In genomic region chr9:2043881-2044462, GRCh38 we compare ENCODE assay signal across 12 cellular contexts. TPM values are rescaled to one million over a fixed set of nuclear protein-coding genes. Genes with fewer than 3 reads are reported as not detected.
DNase-seq lines count a peak whose midpoint lies in the region; ATAC-seq and TF ChIP-seq lines count a peak whose summit lies in the region.
"Had no signal": no experiment of that assay in that cellular context is flagged by ENCODE, and none has a peak within 500 bp of the region (broad histone marks: within the 10 kb centered on the region; RNA-seq: fewer than 3 reads in every experiment).

No MANE protein-coding gene starts in this region.

- no peak overlapping the region for H3K27ac ChIP-seq in transverse colon
- H3K27ac ChIP-seq: neural progenitor cell had no signal

- no peaks in the 10 kb centered on the region for H3K9me3 ChIP-seq in transverse colon

- no peaks in the 10 kb centered on the region for H3K27me3 Mint-ChIP-seq in stimulated activated naive CD8-positive, alpha-beta T cell treated with anti-CD3 and anti-CD28 coated beads, Interleukin-15, Interleukin-2, amounts not matched to agents 100 ng/mL and 50 ng/mL, for 24 hours
- no peaks in the 10 kb centered on the region for H3K27me3 Mint-ChIP-seq in activated T-helper 1 cell treated with anti-CD3 and anti-CD28 coated beads, Interleukin-12 subunit alpha, Interleukin-12 subunit beta, Interleukin-2, Interleukin-4 antibody, amounts not matched to agents 30 ng/mL and 10 ng/mL and 1 ng/mL, durations not matched to agents 14 hours and 24 hours and 36 hours (ENCODE audit: insufficient read depth)
- peaks cover 47% of the 10 kb centered on the region for H3K27me3 Mint-ChIP-seq in type B pancreatic cell

- no peak for ATAC-seq in stimulated activated naive CD8-positive, alpha-beta T cell treated with anti-CD3 and anti-CD28 coated beads, Interleukin-15, Interleukin-2, amounts not matched to agents 100 U/mL and 50 U/mL, for 24 hours
- ATAC-seq in HG02852 (IDR thresholded peaks at IDR 0.05; ENCODE audit: unreplicated experiment): peak; percentile 58
- ATAC-seq: K562 had no signal

- TF ChIP-seq POLR2A in transverse colon (IDR thresholded peaks at IDR 0.05): no peak

- no peaks in the 10 kb centered on the region for H3K9me3 Mint-ChIP-seq in stimulated activated naive CD8-positive, alpha-beta T cell treated with anti-CD3 and anti-CD28 coated beads, Interleukin-15, Interleukin-2, amounts not matched to agents 100 ng/mL and 50 ng/mL, for 24 hours
- no peaks in the 10 kb centered on the region for H3K9me3 Mint-ChIP-seq in activated T-helper 1 cell treated with anti-CD3 and anti-CD28 coated beads, Interleukin-12 subunit alpha, Interleukin-12 subunit beta, Interleukin-2, Interleukin-4 antibody, amounts not matched to agents 30 ng/mL and 10 ng/mL and 1 ng/mL, durations not matched to agents 14 hours and 24 hours and 36 hours
- no peaks in the 10 kb centered on the region for H3K9me3 Mint-ChIP-seq in type B pancreatic cell

- H3K36me3 ChIP-seq in transverse colon: peaks cover 0 to 33% (median 10%) of the 10 kb centered on the region in 4 donors
- H3K36me3 ChIP-seq: neural progenitor cell had no signal

- in situ Hi-C loops in transverse colon (cut with MboI; ENCODE audit: low pct_ligation_motif_present in 1 of 4, low pct_unique_long_range_greater_than_20kb in 1 of 4, low sequenced_read_pairs in 3 of 4): no loop called here

- H3K4me3 ChIP-seq in transverse colon: no peak overlapping the region
- H3K4me3 ChIP-seq: K562, neural progenitor cell had no signal

- H3K4me1 Mint-ChIP-seq in stimulated activated naive CD8-positive, alpha-beta T cell treated with anti-CD3 and anti-CD28 coated beads, Interleukin-15, Interleukin-2, amounts not matched to agents 100 ng/mL and 50 ng/mL, for 24 hours (ENCODE audit: low read depth): peaks cover 53% of the 10 kb centered on the region
- H3K4me1 Mint-ChIP-seq in activated T-helper 1 cell treated with anti-CD3 and anti-CD28 coated beads, Interleukin-12 subunit alpha, Interleukin-12 subunit beta, Interleukin-2, Interleukin-4 antibody, amounts not matched to agents 30 ng/mL and 10 ng/mL and 1 ng/mL, durations not matched to agents 14 hours and 24 hours and 36 hours (ENCODE audit: low read depth): peaks cover 39% of the 10 kb centered on the region
- peaks cover 12% of the 10 kb centered on the region for H3K4me1 Mint-ChIP-seq in type B pancreatic cell (ENCODE audit: unreplicated experiment)

- DNase-seq in stimulated activated naive CD8-positive, alpha-beta T cell treated with anti-CD3 and anti-CD28 coated beads, Interleukin-15, Interleukin-2, amounts not matched to agents 100 U/mL and 50 U/mL, for 24 hours: no peak
- no peak for DNase-seq in activated T-helper 1 cell treated with anti-CD3 and anti-CD28 coated beads, Interleukin-12 subunit alpha, Interleukin-12 subunit beta, Interleukin-2, Interleukin-4 antibody, amounts not matched to agents 30 ng/mL and 10 ng/mL and 1 ng/mL, durations not matched to agents 14 hours and 24 hours and 36 hours (ENCODE audit: low spot score)
- no peak for DNase-seq in type B pancreatic cell (ENCODE audit: extremely low spot score, unreplicated experiment)
- no peak for DNase-seq in stimulated activated CD4-positive, alpha-beta T cell treated with anti-CD3 and anti-CD28 coated beads, Interleukin-2, amount 100 ng/mL, for 48 hours
- no peak for DNase-seq in NCI-H1694 (lab: John Stamatoyannopoulos, UW)
- DNase-seq in transverse colon: no peak
- DNase-seq: activated gamma-delta T cell, cerebellar nuclear complex had no signal

- peaks cover 81% of the 10 kb centered on the region for H3K36me3 Mint-ChIP-seq in stimulated activated naive CD8-positive, alpha-beta T cell treated with anti-CD3 and anti-CD28 coated beads, Interleukin-15, Interleukin-2, amounts not matched to agents 100 ng/mL and 50 ng/mL, for 24 hours (ENCODE audit: low read depth)
- H3K36me3 Mint-ChIP-seq in activated T-helper 1 cell treated with anti-CD3 and anti-CD28 coated beads, Interleukin-12 subunit alpha, Interleukin-12 subunit beta, Interleukin-2, Interleukin-4 antibody, amounts not matched to agents 30 ng/mL and 10 ng/mL and 1 ng/mL, durations not matched to agents 14 hours and 24 hours and 36 hours (ENCODE audit: low read depth): peaks cover 55% of the 10 kb centered on the region
- H3K36me3 Mint-ChIP-seq in type B pancreatic cell: peaks cover 28% of the 10 kb centered on the region

- no peak for TF ChIP-seq EP300 in transverse colon (IDR thresholded peaks at IDR 0.05; ENCODE audit: low read depth)

- peak overlapping the region; percentile 35 for H3K4me3 Mint-ChIP-seq in stimulated activated naive CD8-positive, alpha-beta T cell treated with anti-CD3 and anti-CD28 coated beads, Interleukin-15, Interleukin-2, amounts not matched to agents 100 ng/mL and 50 ng/mL, for 24 hours
- no peak overlapping the region for H3K4me3 Mint-ChIP-seq in activated T-helper 1 cell treated with anti-CD3 and anti-CD28 coated beads, Interleukin-12 subunit alpha, Interleukin-12 subunit beta, Interleukin-2, Interleukin-4 antibody, amounts not matched to agents 30 ng/mL and 10 ng/mL and 1 ng/mL, durations not matched to agents 14 hours and 24 hours and 36 hours
- peak overlapping the region; percentile 14 for H3K4me3 Mint-ChIP-seq in type B pancreatic cell
- H3K4me3 Mint-ChIP-seq: neural progenitor cell had no signal

- H3K27me3 ChIP-seq in transverse colon: no peaks in the 10 kb centered on the region
- H3K27me3 ChIP-seq: neural progenitor cell had no signal

- TF ChIP-seq CTCF in type B pancreatic cell (conservative IDR thresholded peaks at IDR 0.05) (no peak), transverse colon (IDR thresholded peaks at IDR 0.05) (no peak)

- WGBS in transverse colon (ENCODE audit: low coverage in 1 of 2), 2 donors: 75 to 86% methylated on average over 10 to 12 of the region's 12 CpGs

- peaks cover 0 to 6% (median 2%) of the 10 kb centered on the region in 4 donors for H3K4me1 ChIP-seq in transverse colon
- H3K4me1 ChIP-seq: neural progenitor cell had no signal

- intact Hi-C loops in activated T-helper 1 cell treated with anti-CD3 and anti-CD28 coated beads, Interleukin-12 subunit alpha, Interleukin-12 subunit beta, Interleukin-2, Interleukin-4 antibody, amounts not matched to agents 30 ng/mL and 10 ng/mL and 1 ng/mL, durations not matched to agents 14 hours and 24 hours and 36 hours (cut with micrococcal nuclease): no loop called here
- intact Hi-C loops in transverse colon (cut with DNase I; ENCODE audit: low total_unique reads): loop anchor here (10.0 kb wide), 1 partner anchor 1471 kb away; no protein-coding TSS in a partner anchor

- H3K27ac Mint-ChIP-seq in stimulated activated naive CD8-positive, alpha-beta T cell treated with anti-CD3 and anti-CD28 coated beads, Interleukin-15, Interleukin-2, amounts not matched to agents 100 ng/mL and 50 ng/mL, for 24 hours: peak overlapping the region; percentile 69
- H3K27ac Mint-ChIP-seq in activated T-helper 1 cell treated with anti-CD3 and anti-CD28 coated beads, Interleukin-12 subunit alpha, Interleukin-12 subunit beta, Interleukin-2, Interleukin-4 antibody, amounts not matched to agents 30 ng/mL and 10 ng/mL and 1 ng/mL, durations not matched to agents 14 hours and 24 hours and 36 hours: peak overlapping the region; percentile 15
- H3K27ac Mint-ChIP-seq in type B pancreatic cell: peak overlapping the region; percentile 23
- H3K27ac Mint-ChIP-seq: neural progenitor cell had no signal

RNA-seq across cellular contexts. Expression of gene SMARCA2, which starts 28.8 kb away (rescaled TPM):
- total RNA-seq in activated T-helper 1 cell treated with anti-CD3 and anti-CD28 coated beads, Interleukin-12 subunit alpha, Interleukin-12 subunit beta, Interleukin-2, Interleukin-4 antibody, amounts not matched to agents 30 ng/mL and 10 ng/mL and 1 ng/mL, durations not matched to agents 14 hours and 24 hours and 36 hours: 105 and 108 TPM in 2 replicates
- total RNA-seq in type B pancreatic cell (ENCODE audit: low replicate concordance): 131 and 174 TPM in 2 replicates
- 100 to 1,000 TPM in 1 of 4 donors, 10 to 100 TPM in 3; 74.8 to 110 (median 92.4) TPM for total RNA-seq in transverse colon

Comparison
In these comparisons a context has a peak if more than half of its experiments do, and no peak if none do; other contexts are left out.
1. H3K27ac Mint-ChIP-seq: peak in every context shown above with its lines; median percentile 69 in stimulated activated naive CD8-positive, alpha-beta T cell treated with anti-CD3 and anti-CD28 coated beads, Interleukin-15, Interleukin-2, amounts not matched to agents 100 ng/mL and 50 ng/mL, for 24 hours; 23 in type B pancreatic cell; 15 in activated T-helper 1 cell treated with anti-CD3 and anti-CD28 coated beads, Interleukin-12 subunit alpha, Interleukin-12 subunit beta, Interleukin-2, Interleukin-4 antibody, amounts not matched to agents 30 ng/mL and 10 ng/mL and 1 ng/mL, durations not matched to agents 14 hours and 24 hours and 36 hours.